ENCODE assay signal across 11 cellular contexts in genomic region chr18:79677840-79678239, GRCh38. TPM values are rescaled to one million over a fixed set of nuclear protein-coding genes. Genes with fewer than 3 reads are reported as not detected.
DNase-seq lines count a peak whose midpoint lies in the region; ATAC-seq and TF ChIP-seq lines count a peak whose summit lies in the region.
"Had no signal": no experiment of that assay in that cellular context is flagged by ENCODE, and none has a peak within 500 bp of the region (broad histone marks: within the 10 kb centered on the region; RNA-seq: fewer than 3 reads in every experiment).

No MANE protein-coding gene starts in this region.

- TF ChIP-seq POLR2A in upper lobe of left lung (IDR thresholded peaks at IDR 0.05), result no peak

- H3K4me3 Mint-ChIP-seq in activated naive CD8-positive, alpha-beta T cell, result peak overlapping the region; percentile 96

- TF ChIP-seq CTCF in left ventricle myocardium inferior (IDR thresholded peaks at IDR 0.05; ENCODE audit: borderline replicate concordance) (no peak), upper lobe of left lung (IDR thresholded peaks at IDR 0.05) (no peak)

- no peaks in the 10 kb centered on the region for H3K9me3 Mint-ChIP-seq in activated naive CD8-positive, alpha-beta T cell (ENCODE audit: low read depth)

- H3K9me3 ChIP-seq in left ventricle myocardium inferior (replicated peaks), result no peaks in the 10 kb centered on the region
- no peaks in the 10 kb centered on the region for H3K9me3 ChIP-seq in mesenchymal stem cell (ENCODE audit: control insufficient read depth, low read length)
- H3K9me3 ChIP-seq in upper lobe of left lung, result no peaks in the 10 kb centered on the region

- peaks cover 25% of the 10 kb centered on the region for H3K79me1 ChIP-seq in mesenchymal stem cell (replicated peaks; ENCODE audit: low read length, poor library complexity, severe bottlenecking)

- H3K27ac Mint-ChIP-seq in activated naive CD8-positive, alpha-beta T cell, result peak overlapping the region; percentile 99

- H3K4me1 ChIP-seq in left ventricle myocardium inferior (peaks cover 44% of the 10 kb centered on the region), mesenchymal stem cell (ENCODE audit: control insufficient read depth, insufficient read depth, low read depth, low read length) (peaks cover 13% of the 10 kb centered on the region), upper lobe of left lung (peaks cover 21 to 43% (median 33%) of the 10 kb centered on the region in 4 donors)

- H4K8ac ChIP-seq in mesenchymal stem cell (ENCODE audit: low read length), result no peak overlapping the region

- peak overlapping the region; percentile 100 for H3K27ac ChIP-seq in left ventricle myocardium inferior (replicated peaks)
- H3K27ac ChIP-seq in mesenchymal stem cell (ENCODE audit: low read length, poor library complexity, severe bottlenecking), result no peak overlapping the region
- H3K27ac ChIP-seq in upper lobe of left lung, result peak overlapping the region in 3 of 4 donors; percentile 99

- no peak overlapping the region for H2AFZ ChIP-seq in mesenchymal stem cell (ENCODE audit: low read depth, low read length)

- WGBS in mesenchymal stem cell, result 88% methylated on average over 9 of the region's 9 CpGs
- WGBS in upper lobe of left lung, 2 donors, result 84 to 86% methylated on average over 9 of the region's 9 CpGs

- H3K36me3 ChIP-seq in left ventricle myocardium inferior (peaks cover 3% of the 10 kb centered on the region), mesenchymal stem cell (ENCODE audit: control insufficient read depth in 1 of 2, insufficient read depth in 2 of 2, low read depth in 1 of 2, low read length in 2 of 2) (peaks cover 10 to 15% of the 10 kb centered on the region in 2 experiments), upper lobe of left lung (no peaks in the 10 kb centered on the region), H7 (replicated peaks; ENCODE audit: control insufficient read depth, insufficient read depth, low read length) (no peaks in the 10 kb centered on the region; the same call in 1 of the 2 replicates)

- H2AK5ac ChIP-seq in mesenchymal stem cell (ENCODE audit: low read length, severe bottlenecking), result no peak overlapping the region

- H3K14ac ChIP-seq in mesenchymal stem cell (ENCODE audit: low read length in 2 of 2), result no peak overlapping the region

- peaks cover 46% of the 10 kb centered on the region for H3K4me1 Mint-ChIP-seq in activated naive CD8-positive, alpha-beta T cell (ENCODE audit: low read depth)

- H3K23ac ChIP-seq in mesenchymal stem cell (ENCODE audit: low read length in 2 of 2), result no peak overlapping the region

- H3K36me3 Mint-ChIP-seq in activated naive CD8-positive, alpha-beta T cell, result peaks cover 9% of the 10 kb centered on the region

- no peak overlapping the region for H2BK120ac ChIP-seq in mesenchymal stem cell (ENCODE audit: low read depth, low read length)

- H3K4me3 ChIP-seq in left ventricle myocardium inferior, result peak overlapping the region; percentile 84
- H3K4me3 ChIP-seq in mesenchymal stem cell (ENCODE audit: insufficient read depth in 1 of 2, low read depth in 1 of 2, low read length in 2 of 2), result peak overlapping the region in 1 of 2 experiments; percentile 95
- peak overlapping the region in 2 of 4 donors; percentile 94 to 98 for H3K4me3 ChIP-seq in upper lobe of left lung
- H3K4me3 ChIP-seq in H7 (ENCODE audit: insufficient read depth, low read depth, low read length), result no peak overlapping the region

- intact Hi-C loops in left ventricle myocardium inferior (cut with micrococcal nuclease) (no loop called here), left ventricle myocardium superior (cut with micrococcal nuclease) (no loop called here)

- TF ChIP-seq EP300 in upper lobe of left lung (IDR thresholded peaks at IDR 0.05), result no peak

- H2BK12ac ChIP-seq in mesenchymal stem cell (ENCODE audit: low read length in 2 of 2), result no peak overlapping the region

- no peak overlapping the region for H4K91ac ChIP-seq in mesenchymal stem cell (ENCODE audit: low read length)

- ATAC-seq in left ventricle myocardium superior (no peak), upper lobe of left lung (ENCODE audit: low FRiP score in 2 of 2) (no peak), HG03571 (IDR thresholded peaks at IDR 0.05; ENCODE audit: unreplicated experiment) (no peak)
- ATAC-seq: right cardiac atrium had no signal

- H3K27me3 ChIP-seq in left ventricle myocardium inferior (ENCODE audit: low read depth), result no peaks in the 10 kb centered on the region
- H3K27me3 ChIP-seq in mesenchymal stem cell (ENCODE audit: control insufficient read depth in 1 of 2, insufficient read depth in 1 of 2, low read length in 2 of 2), result no peaks in the 10 kb centered on the region
- H3K27me3 ChIP-seq in upper lobe of left lung, result no peaks in the 10 kb centered on the region
- no peaks in the 10 kb centered on the region for H3K27me3 ChIP-seq in H7 (ENCODE audit: control insufficient read depth, insufficient read depth, low read length)

- no peak overlapping the region for H3K4me2 ChIP-seq in mesenchymal stem cell (ENCODE audit: low read length, poor library complexity, severe bottlenecking)

- H3K4ac ChIP-seq in mesenchymal stem cell (ENCODE audit: low read depth in 1 of 2, low read length in 2 of 2), result no peak overlapping the region

- H3K9ac ChIP-seq in mesenchymal stem cell (ENCODE audit: low read length), result peak overlapping the region; percentile 97

- DNase-seq in left ventricle myocardium inferior, result no peak
- no peak for DNase-seq in left ventricle myocardium superior
- DNase-seq in mesenchymal stem cell, result no peak
- no peak for DNase-seq in upper lobe of left lung
- no peak for DNase-seq in H7
- no peak for DNase-seq in NCI-H187 (lab: John Stamatoyannopoulos, UW)
- DNase-seq: NCI-H69, right cardiac atrium, trophoblast cell had no signal

- H3K27me3 Mint-ChIP-seq in activated naive CD8-positive, alpha-beta T cell, result no peaks in the 10 kb centered on the region

- no peak overlapping the region for H2BK5ac ChIP-seq in mesenchymal stem cell (ENCODE audit: low read depth, low read length, poor library complexity, severe bottlenecking)

- H2BK15ac ChIP-seq in mesenchymal stem cell (ENCODE audit: low read depth, poor library complexity, severe bottlenecking), result no peak overlapping the region

- H3K18ac ChIP-seq in mesenchymal stem cell (ENCODE audit: low read depth in 1 of 2, low read length in 2 of 2), result no peak overlapping the region

RNA-seq across cellular contexts. Expression of gene CTDP1, which starts 1.8 kb away (rescaled TPM):
- 7.5 TPM for total RNA-seq in left ventricle myocardium inferior
- 10.2 TPM for total RNA-seq in left ventricle myocardium superior
- polyA plus RNA-seq in mesenchymal stem cell (2013, experiment 1 of 2), result 11.1 TPM
- 11.3 TPM for polyA plus RNA-seq in mesenchymal stem cell (2013, experiment 2 of 2)
- 10 to 100 TPM; 21.3 to 44.7 (median 29.7) TPM for total RNA-seq in upper lobe of left lung
- total RNA-seq in H7 (2014; rRNA removed; shearing (Covaris generic)), result 38.9 and 39.1 TPM in 2 replicates
